17 cellular contexts compared by ENCODE assay signal in genomic region chr1:187759934-187760333, GRCh38.
DNase-seq lines count a peak whose midpoint lies in the region; ATAC-seq and TF ChIP-seq lines count a peak whose summit lies in the region.
"Had no signal": no experiment of that assay in that cellular context is flagged by ENCODE, and none has a peak within 500 bp of the region (broad histone marks: within the 10 kb centered on the region; RNA-seq: fewer than 3 reads in every experiment).

No MANE protein-coding gene starts in this region.

- no peaks in the 10 kb centered on the region for H3K27me3 ChIP-seq in WERI-Rb-1 (ENCODE audit: insufficient read depth, low read depth, severe bottlenecking)
- H3K27me3 ChIP-seq: BLaER1 had no signal

- no peak for ATAC-seq in GM21529 (IDR thresholded peaks at IDR 0.05; ENCODE audit: unreplicated experiment)

- no peak for TF ChIP-seq CTCF in 22Rv1 (IDR thresholded peaks at IDR 0.05)
- TF ChIP-seq CTCF in LNCaP clone FGC (IDR thresholded peaks at IDR 0.05; ENCODE audit: control insufficient read depth, extremely low read depth, insufficient read depth): no peak
- TF ChIP-seq CTCF in VCaP (conservative IDR thresholded peaks at IDR 0.05): no peak
- no peak for TF ChIP-seq CTCF in WERI-Rb-1 (IDR thresholded peaks at IDR 0.05; ENCODE audit: low read depth, low read length)

- no peak overlapping the region for H3K4me3 ChIP-seq in LNCaP clone FGC (ENCODE audit: low read depth, low read length)
- no peak overlapping the region for H3K4me3 ChIP-seq in WERI-Rb-1 (ENCODE audit: low read depth, low read length)
- H3K4me3 ChIP-seq: BLaER1, HAP-1 had no signal

- H3K27ac ChIP-seq in 22Rv1 (peak overlapping the region; percentile 63), VCaP (peak overlapping the region; percentile 78), WERI-Rb-1 (no peak overlapping the region)
- H3K27ac ChIP-seq: BLaER1 had no signal

- DNase-seq in LNCaP clone FGC (ENCODE audit: low read depth) (peak; percentile 92), inferior parietal cortex (ENCODE audit: extremely low spot score) (peak; percentile 1), WERI-Rb-1 (no peak), foreskin melanocyte (no peak), medulla oblongata (ENCODE audit: extremely low spot score) (no peak)
- DNase-seq: 8988T; AML-193; Caco-2; CD8-positive, alpha-beta memory T cell; DMS53; GF-D8; GOT3 had no signal

- no peaks in the 10 kb centered on the region for H3K36me3 ChIP-seq in WERI-Rb-1
- H3K36me3 ChIP-seq: BLaER1, HAP-1 had no signal

- no peaks in the 10 kb centered on the region for H3K9me3 ChIP-seq in WERI-Rb-1 (ENCODE audit: severe bottlenecking)
- H3K9me3 ChIP-seq: BLaER1, Caco-2, HAP-1 had no signal

Comparison
In these comparisons a context has a peak if more than half of its experiments do, and no peak if none do; other contexts are left out.
1. DNase-seq: peak in LNCaP clone FGC (single experiment) and inferior parietal cortex (single experiment); none in WERI-Rb-1 (single experiment), foreskin melanocyte (single experiment) and medulla oblongata (single experiment).